ENCODE assay signal across 8 cellular contexts in genomic region chr11:9461068-9461759, GRCh38. TPM values are rescaled to one million over a fixed set of nuclear protein-coding genes. Genes with fewer than 3 reads are reported as not detected.
DNase-seq lines count a peak whose midpoint lies in the region; ATAC-seq, FAIRE-seq and TF ChIP-seq lines count a peak whose summit lies in the region.

No MANE protein-coding gene starts in this region.

- POLR2A ChIA-PET in endothelial cell of umbilical vein (lab: Charles Lee): interaction anchor here (0.6 to 2.1 kb wide), 20 partner anchors 9 to 843 kb away, joined by 3 to 7 read pairs (median 4); partner anchors contain the start of genes ADM and WEE1

- CTCF ChIA-PET in endothelial cell of umbilical vein (lab: Charles Lee): interaction anchor here (0.8 to 1.5 kb wide), 3 partner anchors 26 to 45 kb away, joined by 3 to 8 read pairs (median 3); no protein-coding TSS in a partner anchor

- TSS peak; percentile 75 for BruUV-seq in endothelial cell of umbilical vein (replicated peaks; lab: Mats Ljungman, UMichigan)

- FAIRE-seq in endothelial cell of umbilical vein (lab: Jason Lieb, UNC): no peak

- H3K9me3 ChIP-seq in endothelial cell of umbilical vein (replicated peaks; ENCODE audit: control insufficient read depth, insufficient read depth, low read length): no peaks in the 10 kb centered on the region

- H3K4me3 ChIP-seq in endothelial cell of umbilical vein (replicated peaks in 1 of 3; ENCODE audit: insufficient read depth in 1 of 3, low read depth in 1 of 3, low read length in 3 of 3): peak overlapping the region; percentile 49 to 93 (median 90)

- peak overlapping the region; percentile 100 for H3K4me2 ChIP-seq in endothelial cell of umbilical vein (ENCODE audit: insufficient read depth, low read length)

- no peak overlapping the region for H2AFZ ChIP-seq in endothelial cell of umbilical vein (ENCODE audit: low read depth, low read length)

- intact Hi-C loops in endothelial cell of umbilical vein (cut with micrococcal nuclease): loop anchor here (1.0 to 5.0 kb wide), 8 partner anchors 45 to 546 kb away; partner anchors contain the start of genes DENND5A and IPO7

- H3K36me3 ChIP-seq in endothelial cell of umbilical vein (ENCODE audit: control insufficient read depth in 2 of 2, extremely low read depth in 1 of 2, insufficient read depth in 2 of 2, low read length in 2 of 2): no peaks in the 10 kb centered on the region

- H3K4me1 ChIP-seq in endothelial cell of umbilical vein (ENCODE audit: control insufficient read depth, extremely low read depth, insufficient read depth, low read length): peaks cover 15% of the 10 kb centered on the region

- DNase-seq in COLO829 (ENCODE audit: low spot score) (peak; percentile 78), HPDE6-E6E7 (ENCODE audit: extremely low spot score) (peak; percentile 43), NOMO-1 treated with DMSO at 0.1 percent for 48 hours (lab: John Stamatoyannopoulos, UW; ENCODE audit: unreplicated experiment) (peak; percentile 88), endothelial cell of umbilical vein (ENCODE audit: low read depth, low spot score) (peak; percentile 90), midbrain (lab: John Stamatoyannopoulos, UW) (peak; percentile 91)
- DNase-seq in activated CD8-positive, alpha-beta memory T cell treated with anti-CD3 and anti-CD28 coated beads, Interleukin-2, amount 50 U/mL, for 4 hours: peak; percentile 76
- DNase-seq in stimulated activated CD8-positive, alpha-beta memory T cell treated with anti-CD3 and anti-CD28 coated beads, Interleukin-2, amount 100 ng/mL, for 1 hour (ENCODE audit: low read depth in 2 of 2): peak; percentile 57 to 72

- H3K27ac ChIP-seq in endothelial cell of umbilical vein (ENCODE audit: insufficient read depth, low read depth, low read length): peak overlapping the region; percentile 89

- no peaks in the 10 kb centered on the region for H4K20me1 ChIP-seq in endothelial cell of umbilical vein (replicated peaks; ENCODE audit: control insufficient read depth, extremely low read depth, insufficient read depth, low read length)

- peaks cover 39% of the 10 kb centered on the region for H3K79me2 ChIP-seq in endothelial cell of umbilical vein (ENCODE audit: control insufficient read depth, insufficient read depth, low read length)

- TF ChIP-seq POLR2A in endothelial cell of umbilical vein (IDR thresholded peaks at IDR 0.05; ENCODE audit: low read depth, low read length): peak; percentile 99

- peak overlapping the region; percentile 88 for H3K9ac ChIP-seq in endothelial cell of umbilical vein (replicated peaks; ENCODE audit: extremely low read depth, insufficient read depth, low read length)

- peak; percentile 30 for ATAC-seq in GM19468 (IDR thresholded peaks at IDR 0.05; ENCODE audit: extremely low read depth, unreplicated experiment)

- no peak for TF ChIP-seq CTCF in endothelial cell of umbilical vein (IDR thresholded peaks at IDR 0.05; ENCODE audit: extremely low read depth in 1 of 2, insufficient read depth in 1 of 2, low read depth in 1 of 2, low read length in 2 of 2)

- no peaks in the 10 kb centered on the region for H3K27me3 ChIP-seq in endothelial cell of umbilical vein (ENCODE audit: control insufficient read depth in 2 of 2, insufficient read depth in 2 of 2, low read length in 2 of 2)

- dilution Hi-C loops in endothelial cell of umbilical vein (cut with MboI; ENCODE audit: extremely low pct_ligation_motif_present, low sequenced_read_pairs): no loop called here

- no peaks in the 10 kb centered on the region for H3K9me1 ChIP-seq in endothelial cell of umbilical vein (replicated peaks; ENCODE audit: control insufficient read depth, extremely low read depth, insufficient read depth, low read length)

TF ChIP-seq in endothelial cell of umbilical vein, 7 proteins besides CTCF, POLR2A, EP300 and RAD21:
- no peak for TF ChIP-seq FOS (IDR thresholded peaks at IDR 0.05; ENCODE audit: borderline replicate concordance, insufficient read depth, low read length)
- peak; percentile 99 for TF ChIP-seq POLR2AphosphoS5 (IDR thresholded peaks at IDR 0.05; ENCODE audit: insufficient read depth, low read depth, low read length)
TF ChIP-seq in endothelial cell of umbilical vein: peak in this region for 1.

RNA-seq across cellular contexts. Expression of gene ZNF143, which starts 0.4 kb away (rescaled TPM):
- 19.0 and 22.1 TPM in 2 replicates for total RNA-seq in endothelial cell of umbilical vein
- polyA plus RNA-seq in endothelial cell of umbilical vein: 29.8 and 39.5 TPM in 2 replicates
- polyA plus RNA-seq in endothelial cell of umbilical vein (2011; cell fraction: cytosol; rRNA removed): 17.5 and 25.9 TPM in 2 replicates
- 32.7 and 35.1 TPM in 2 replicates for polyA plus RNA-seq in endothelial cell of umbilical vein (2011; cell fraction: nucleus; rRNA removed)
- 13.5 and 16.1 TPM in 2 replicates for polyA plus RNA-seq in endothelial cell of umbilical vein (2012)
- 55.3 and 77.8 TPM in 2 replicates for polyA minus RNA-seq in endothelial cell of umbilical vein
- 30.0 TPM for polyA minus RNA-seq in endothelial cell of umbilical vein (2011; cell fraction: cytosol; rRNA and poly(A)+ RNA removed)
- polyA minus RNA-seq in endothelial cell of umbilical vein (2011; cell fraction: nucleus; rRNA and poly(A)+ RNA removed): 38.3 and 52.5 TPM in 2 replicates

Comparison
In these comparisons a context has a peak if more than half of its experiments do, and no peak if none do; other contexts are left out.
1. Peak in every context shown above with its lines: DNase-seq, ATAC-seq, H3K4me3 ChIP-seq and H3K27ac ChIP-seq.